1 cellular context compared by ENCODE assay signal in the genomic region with DNA sequence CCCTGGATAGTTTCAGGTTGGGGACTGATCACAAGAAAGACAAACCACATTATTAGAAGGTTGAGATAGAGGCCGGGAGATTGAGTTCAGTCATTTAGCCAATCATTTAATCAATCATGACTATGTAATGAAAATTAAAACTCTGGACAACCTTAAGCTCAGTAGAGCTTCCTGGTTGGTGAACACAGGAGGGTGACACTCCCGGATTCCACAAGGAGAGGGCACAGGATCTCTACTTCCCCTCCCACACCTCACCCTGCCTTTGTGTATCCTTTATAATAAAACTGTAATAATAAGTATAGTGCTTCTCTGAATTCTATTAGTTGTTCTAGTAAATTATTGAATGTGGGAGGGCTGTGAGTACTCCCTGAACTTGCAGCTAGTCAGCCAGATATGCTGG.
TF ChIP-seq lines count a peak whose summit lies in the region.

No MANE protein-coding gene starts in this region.

TF ChIP-seq in GM23338, 12 proteins besides CTCF, POLR2A, EP300 and RAD21 (continued from another document):
- TF ChIP-seq POLR2AphosphoS5 (IDR thresholded peaks at IDR 0.05; ENCODE audit: low read depth): no peak
- TF ChIP-seq STAT1 (IDR thresholded peaks at IDR 0.05; ENCODE audit: unreplicated experiment): no peak
- no peak for TF ChIP-seq ZNF331 (CRISPR knock-in tag; IDR thresholded peaks at IDR 0.05; ENCODE audit: low read depth)
- no peak for TF ChIP-seq CREB1 (CRISPR knock-in tag; IDR thresholded peaks at IDR 0.05; ENCODE audit: low read depth)
- no peak for TF ChIP-seq NANOG (IDR thresholded peaks at IDR 0.05; ENCODE audit: borderline replicate concordance)
- no peak for TF ChIP-seq JUNB (IDR thresholded peaks at IDR 0.05; ENCODE audit: unreplicated experiment)
